8 cellular contexts compared by ENCODE assay signal in the genomic region with DNA sequence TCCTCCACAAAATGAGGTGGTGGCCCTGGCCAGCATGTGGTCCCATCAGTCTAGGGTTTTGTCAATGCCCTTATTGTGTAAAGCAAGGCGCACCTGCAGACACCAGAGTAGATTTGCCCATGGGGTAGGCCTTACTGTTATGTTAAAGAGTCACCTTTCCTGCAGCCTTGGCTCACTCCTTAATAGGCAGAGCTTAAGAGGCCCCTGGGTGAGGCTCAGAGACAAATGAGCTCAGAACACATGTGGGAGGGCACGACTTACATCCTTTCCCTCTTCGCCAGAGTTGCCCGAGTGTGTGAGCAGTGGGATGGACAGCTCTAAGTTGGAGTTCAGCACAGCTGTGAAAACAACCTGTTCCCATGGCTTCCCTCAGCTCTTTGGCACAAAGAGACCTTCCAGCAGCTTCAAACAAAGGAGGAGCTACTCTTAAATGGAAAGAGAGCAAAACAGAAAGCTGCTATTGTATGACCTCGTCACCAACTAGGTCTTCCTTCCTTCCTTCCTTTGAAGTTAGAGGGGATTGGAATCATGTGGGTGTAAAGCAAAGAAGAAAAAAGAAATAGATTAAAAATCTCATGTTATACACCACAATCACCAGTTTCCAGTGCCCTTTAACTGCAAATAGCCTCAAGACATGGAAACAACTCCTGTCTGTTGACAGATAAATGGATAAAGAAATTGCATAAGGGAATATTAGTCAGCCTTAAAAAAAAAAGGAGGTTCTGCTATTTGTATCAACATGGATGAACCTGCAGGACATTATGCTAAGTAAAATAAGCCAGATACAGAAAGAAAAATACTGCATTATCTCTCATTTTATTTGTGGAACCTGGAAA. TPM values are rescaled to one million over a fixed set of nuclear protein-coding genes. Genes with fewer than 3 reads are reported as not detected.
A peak's percentile ranks its signal among the peaks of the same experiment; 100 is the strongest.
DNase-seq lines count a peak whose midpoint lies in the region; ATAC-seq, FAIRE-seq and TF ChIP-seq lines count a peak whose summit lies in the region.

No MANE protein-coding gene starts in this region.

- H3K9me3 ChIP-seq in HepG2 (ENCODE audit: low read length) = no peaks in the 10 kb centered on the region
- H3K9me3 ChIP-seq in stomach = no peaks in the 10 kb centered on the region

- POLR2A ChIA-PET in HepG2 (lab: Yijun Ruan, JAX) = interaction anchor here (1.0 kb wide), 1 partner anchor 72 kb away, joined by 4 read pairs; a partner anchor contains a TSS

- FAIRE-seq in HepG2 (lab: Jason Lieb, UNC) = no peak

- TF ChIP-seq EP300 in HepG2 (IDR thresholded peaks at IDR 0.05; ENCODE audit: low read depth in 2 of 2, low read length in 2 of 2) (no peak), HepG2 (CRISPR knock-in tag; IDR thresholded peaks at IDR 0.05; ENCODE audit: borderline replicate concordance) (no peak), stomach (IDR thresholded peaks at IDR 0.05) (no peak)

- H3K4me3 Mint-ChIP-seq in brain = peak overlapping the region in 2 of 5 experiments; percentile 31 to 44

- peaks cover 32% of the 10 kb centered on the region for H3K4me1 Mint-ChIP-seq in brain

- H2AFZ ChIP-seq in HepG2 (ENCODE audit: low read length) = no peak overlapping the region

- 22% methylated on average over 5 of the region's 5 CpGs for WGBS in HepG2 (ENCODE audit: low lambda C conversion rate)
- WGBS in stomach, 5 donors = 36 to 54% (median 46%) methylated on average over 5 of the region's 5 CpGs

- TF ChIP-seq CTCF in AG10803 (conservative IDR thresholded peaks at IDR 0.05; ENCODE audit: low read length) (no peak), brain (conservative IDR thresholded peaks at IDR 0.05) (no peak), HepG2 (CRISPR knock-in tag; IDR thresholded peaks at IDR 0.05) (no peak), stomach (IDR thresholded peaks at IDR 0.05) (no peak)

- H3K4me2 ChIP-seq in HepG2 (ENCODE audit: low read depth, low read length) = peak overlapping the region; percentile 45

- H3K9ac ChIP-seq in HepG2 (ENCODE audit: insufficient read depth, low read depth, low read length) = no peak overlapping the region

- in situ Hi-C loops in HepG2 (cut with HindIII; ENCODE audit: extremely low pct_ligation_motif_present, low pct_unique_long_range_greater_than_20kb) = no loop called here

- peak; percentile 74 for ATAC-seq in HepG2
- ATAC-seq in HG02678 (IDR thresholded peaks at IDR 0.05; ENCODE audit: unreplicated experiment) = no peak

- H3K4me1 ChIP-seq in HepG2 (ENCODE audit: insufficient read depth, low read length) (peaks cover 24% of the 10 kb centered on the region), stomach (peaks cover 0 to 13% (median 4%) of the 10 kb centered on the region in 4 donors)

- H3K27me3 ChIP-seq in HepG2 (ENCODE audit: control insufficient read depth in 1 of 2, insufficient read depth in 2 of 2, low read length in 2 of 2) (0 out of 5 replicates have a peak, but pooled peaks cover 0 to 3% of the 10 kb centered on the region in 2 experiments), stomach (no peaks in the 10 kb centered on the region)

- peak overlapping the region in 4 of 5 experiments; percentile 52 to 90 (median 86) for H3K27ac Mint-ChIP-seq in brain

- peaks cover 4% of the 10 kb centered on the region for H3K27me3 Mint-ChIP-seq in brain

- intact Hi-C loops in HepG2 (cut with micrococcal nuclease; ENCODE audit: unreplicated experiment) = no loop called here
- intact Hi-C loops in stomach (cut with DNase I; ENCODE audit: low total_unique reads) = no loop called here

- H3K27ac ChIP-seq in HepG2 (ENCODE audit: extremely low read length, insufficient read depth, low read length) (no peak overlapping the region), stomach (peak overlapping the region in 2 of 5 donors; percentile 7 to 25)

- H3K79me2 ChIP-seq in HepG2 (ENCODE audit: insufficient read depth, low read length) = no peaks in the 10 kb centered on the region

- DNase-seq in AG10803 (ENCODE audit: low read depth) (peak; percentile 68), NCI-H146 (lab: John Stamatoyannopoulos, UW) (peak; percentile 91), HepG2 (ENCODE audit: low spot score) (no peak), NCI-H1694 treated with DMSO at 0.1 percent for 48 hours (lab: John Stamatoyannopoulos, UW) (no peak), stomach (no peak)
- DNase-seq in effector CD8-positive, alpha-beta T cell (lab: John Stamatoyannopoulos, UW) = no peak

- H3K9me3 Mint-ChIP-seq in brain = peaks cover 0 to 4% (median 0%) of the 10 kb centered on the region in 5 experiments

- CTCF ChIA-PET in HepG2 (lab: Yijun Ruan, JAX; ENCODE audit: low intra/inter-chr PET ratio, low total read pairs) = no interaction called here

- no peaks in the 10 kb centered on the region for H3K36me3 ChIP-seq in HepG2 (replicated peaks in 1 of 2; ENCODE audit: control insufficient read depth in 1 of 2, insufficient read depth in 2 of 2, low read length in 2 of 2)
- H3K36me3 ChIP-seq in stomach = no peaks in the 10 kb centered on the region

- BruUV-seq in HepG2 (replicated peaks; lab: Mats Ljungman, UMichigan) = no TSS peak

- H3K4me3 ChIP-seq in AG10803 (ENCODE audit: low read length) (no peak overlapping the region), HepG2 (replicated peaks in 1 of 3; ENCODE audit: insufficient read depth in 1 of 3, low read depth in 2 of 3, low read length in 3 of 3) (peak overlapping the region in 1 of 3 experiments; percentile 6; a peak in 1 of 6 replicates), stomach (no peak overlapping the region)

- TF ChIP-seq RAD21 in HepG2 (CRISPR knock-in tag; IDR thresholded peaks at IDR 0.05) = no peak

- TF ChIP-seq POLR2A in HepG2 (IDR thresholded peaks at IDR 0.05; ENCODE audit: insufficient read depth in 1 of 2, low read depth in 2 of 2, low read length in 2 of 2) = no peak
- TF ChIP-seq POLR2A in stomach (IDR thresholded peaks at IDR 0.05) = no peak

- no peaks in the 10 kb centered on the region for H3K36me3 Mint-ChIP-seq in brain

- H4K20me1 ChIP-seq in HepG2 (ENCODE audit: insufficient read depth, low read length) = no peaks in the 10 kb centered on the region

TF ChIP-seq in HepG2, 621 proteins besides CTCF, POLR2A, EP300 and RAD21:
- no peak for TF ChIP-seq ZNF331 (CRISPR knock-in tag; IDR thresholded peaks at IDR 0.05)
- no peak for TF ChIP-seq ZNF777 (CRISPR knock-in tag; IDR thresholded peaks at IDR 0.05)
- TF ChIP-seq, protein P1, sequence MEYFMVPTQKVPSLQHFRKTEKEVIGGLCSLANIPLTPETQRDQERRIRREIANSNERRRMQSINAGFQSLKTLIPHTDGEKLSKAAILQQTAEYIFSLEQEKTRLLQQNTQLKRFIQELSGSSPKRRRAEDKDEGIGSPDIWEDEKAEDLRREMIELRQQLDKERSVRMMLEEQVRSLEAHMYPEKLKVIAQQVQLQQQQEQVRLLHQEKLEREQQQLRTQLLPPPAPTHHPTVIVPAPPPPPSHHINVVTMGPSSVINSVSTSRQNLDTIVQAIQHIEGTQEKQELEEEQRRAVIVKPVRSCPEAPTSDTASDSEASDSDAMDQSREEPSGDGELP (IDR thresholded peaks at IDR 0.05; ENCODE audit: borderline replicate concordance, low read depth) = peak; percentile 47; the same call in 1 of the 2 replicates
TF ChIP-seq in HepG2: peak in this region for 1.

RNA-seq across cellular contexts. Expression of a gene that starts 11.9 kb away (rescaled TPM):
- polyA plus RNA-seq in brain (ENCODE audit: insufficient read depth, low read depth, low replicate concordance) (43.1 TPM), HepG2 (2011; rRNA removed) (55.5 and 76.1 TPM in 2 replicates), stomach (10 to 100 TPM; 24.8 to 36.5 (median 24.8) TPM)
- total RNA-seq in HepG2 (2016; rRNA removed; fragmentation: Illumina TruSeq; extraction: Trizol) (28.4 and 30.3 TPM in 2 replicates), stomach (100 to 1,000 TPM in 3 of 5 donors, 10 to 100 TPM in 2; 21.7 to 180 (median 129) TPM)
- total RNA-seq in HepG2 (2016; cell fraction: cytosol; rRNA removed; fragmentation: Illumina TruSeq; extraction: Trizol; ENCODE audit: low read depth) = 4.1 and 5.8 TPM in 2 replicates
- total RNA-seq in HepG2 (2016; cell fraction: insoluble cytoplasmic fraction; rRNA removed; fragmentation: Illumina TruSeq; extraction: Trizol) = 29.5 and 30.7 TPM in 2 replicates
- total RNA-seq in HepG2 (2016; cell fraction: membrane; rRNA removed; fragmentation: Illumina TruSeq; extraction: Trizol) = 12.3 and 13.8 TPM in 2 replicates
- 39.8 and 40.1 TPM in 2 replicates for total RNA-seq in HepG2 (2016; cell fraction: nucleus; rRNA removed; fragmentation: Illumina TruSeq; extraction: Trizol)
- polyA plus RNA-seq in HepG2 (2011; cell fraction: cytosol; rRNA removed) = 65.7 and 89.1 TPM in 2 replicates
- 262 and 282 TPM in 2 replicates for polyA plus RNA-seq in HepG2 (2011; cell fraction: nucleus; rRNA removed)
- polyA plus RNA-seq in HepG2 (2012) = 18.0 and 24.0 TPM in 2 replicates
- polyA plus RNA-seq in HepG2 (2016; cell fraction: cytosol; fragmentation: Illumina TruSeq; extraction: Trizol; ENCODE audit: low read depth) = 2.7 and 2.8 TPM in 2 replicates
- polyA plus RNA-seq in HepG2 (2016; cell fraction: insoluble cytoplasmic fraction; fragmentation: Illumina TruSeq; extraction: Trizol; ENCODE audit: low read depth) = 25.0 and 28.1 TPM in 2 replicates
- polyA plus RNA-seq in HepG2 (2016; cell fraction: membrane; fragmentation: Illumina TruSeq; extraction: Trizol; ENCODE audit: low read depth) = 6.2 and 7.9 TPM in 2 replicates
- 37.8 and 41.4 TPM in 2 replicates for polyA plus RNA-seq in HepG2 (2016; cell fraction: nucleus; fragmentation: Illumina TruSeq; extraction: Trizol; ENCODE audit: insufficient read depth, low read depth)
- polyA minus RNA-seq in HepG2 (2011; rRNA and poly(A)+ RNA removed; ENCODE audit: low replicate concordance) = 225 and 394 TPM in 2 replicates
- 40.2 and 54.6 TPM in 2 replicates for polyA minus RNA-seq in HepG2 (2011; cell fraction: cytosol; rRNA and poly(A)+ RNA removed)
- polyA minus RNA-seq in HepG2 (2011; cell fraction: nucleus; rRNA and poly(A)+ RNA removed) = 110 and 137 TPM in 2 replicates

Comparison
In these comparisons a context has a peak if more than half of its experiments do, and no peak if none do; other contexts are left out.
1. DNase-seq: peak in AG10803 (single experiment) and NCI-H146 (single experiment); none in HepG2 (single experiment), NCI-H1694 treated with DMSO at 0.1 percent for 48 hours (single experiment), stomach (single experiment) and effector CD8-positive, alpha-beta T cell (single experiment).